ENCODE assay signal across 9 cellular contexts in genomic region chr9:114082017-114082735, GRCh38. TPM values are rescaled to one million over a fixed set of nuclear protein-coding genes. Genes with fewer than 3 reads are reported as not detected.
DNase-seq lines count a peak whose midpoint lies in the region; ATAC-seq and TF ChIP-seq lines count a peak whose summit lies in the region.
"Had no signal": no experiment of that assay in that cellular context is flagged by ENCODE, and none has a peak within 500 bp of the region (broad histone marks: within the 10 kb centered on the region; RNA-seq: fewer than 3 reads in every experiment).

No MANE protein-coding gene starts in this region.

- no peak for TF ChIP-seq EP300 in Ishikawa (IDR thresholded peaks at IDR 0.05; ENCODE audit: borderline replicate concordance)

- H3K27me3 Mint-ChIP-seq in Caco-2 (ENCODE audit: insufficient read depth, unreplicated experiment) (no peaks in the 10 kb centered on the region), naive B cell (peaks cover 4 to 6% (median 4%) of the 10 kb centered on the region in 3 donors)

- ATAC-seq in GM21423 (IDR thresholded peaks at IDR 0.05; ENCODE audit: unreplicated experiment) (peak; percentile 75), esophagus mucosa (peak; percentile 88), naive B cell (ENCODE audit: low read depth in 2 of 2) (peak; percentile 66 to 78)

- TF ChIP-seq CTCF in Caco-2 (IDR thresholded peaks at IDR 0.05; ENCODE audit: insufficient read depth in 1 of 2, low read depth in 1 of 2, low read length in 1 of 2, severe bottlenecking in 1 of 2, unreplicated experiment in 1 of 2): peak; percentile 77 to 94

- H3K9me3 ChIP-seq in Caco-2: peaks cover 6% of the 10 kb centered on the region; the same call in 1 of the 2 replicates

- intact Hi-C loops in Caco-2 (cut with micrococcal nuclease; ENCODE audit: unreplicated experiment): loop anchor here (1.0 to 5.0 kb wide), 7 partner anchors 16 to 345 kb away; partner anchors contain the start of gene COL27A1

- H3K4me1 ChIP-seq in Caco-2: peaks cover 52% of the 10 kb centered on the region

- H3K36me3 ChIP-seq in Caco-2 (ENCODE audit: control insufficient read depth, insufficient read depth, low read length): 0 out of 2 replicates have a peak, but pooled peaks cover 2% of the 10 kb centered on the region

- peaks cover 40% of the 10 kb centered on the region for H3K4me1 Mint-ChIP-seq in Caco-2 (ENCODE audit: low read depth, unreplicated experiment)
- H3K4me1 Mint-ChIP-seq in naive B cell: peaks cover 0 to 4% (median 4%) of the 10 kb centered on the region in 3 donors
- H3K4me1 Mint-ChIP-seq: activated naive CD4-positive, alpha-beta T cell treated with anti-CD3 and anti-CD28 coated beads, Interleukin-2, amount 50 U/mL, for 24 hours had no signal

- peak overlapping the region; percentile 83 for H3K27ac Mint-ChIP-seq in Caco-2 (ENCODE audit: unreplicated experiment)
- peak overlapping the region in 1 of 6 donors; percentile 71 for H3K27ac Mint-ChIP-seq in naive B cell
- H3K27ac Mint-ChIP-seq: activated naive CD4-positive, alpha-beta T cell treated with anti-CD3 and anti-CD28 coated beads, Interleukin-2, amount 50 U/mL, for 24 hours had no signal

- no TSS peak for BruUV-seq in Caco-2 (replicated peaks; lab: Mats Ljungman, UMichigan)

- POLR2A ChIA-PET in Caco-2 (lab: Charles Lee): interaction anchor here (1.2 kb wide), 1 partner anchor 17 kb away, joined by 7 read pairs; the partner anchor contains the start of gene KIF12

- H3K27me3 ChIP-seq in Caco-2 (replicated peaks; ENCODE audit: control insufficient read depth, insufficient read depth, low read length): no peaks in the 10 kb centered on the region

- H3K4me3 ChIP-seq in Caco-2 (ENCODE audit: low read depth, low read length): no peak overlapping the region

- CTCF ChIA-PET in Caco-2 (lab: Charles Lee): interaction anchor here (0.5 to 2.7 kb wide), 28 partner anchors 9 to 943 kb away, joined by 3 to 37 read pairs (median 3); partner anchors contain the start of genes COL27A1 and KIF12

- H3K36me3 Mint-ChIP-seq in Caco-2 (ENCODE audit: insufficient read depth, unreplicated experiment) (peaks cover 5% of the 10 kb centered on the region), naive B cell (peaks cover 0 to 2% of the 10 kb centered on the region in 2 donors)
- H3K36me3 Mint-ChIP-seq: activated naive CD4-positive, alpha-beta T cell treated with anti-CD3 and anti-CD28 coated beads, Interleukin-2, amount 50 U/mL, for 24 hours had no signal

- TF ChIP-seq RAD21 in Ishikawa (IDR thresholded peaks at IDR 0.05; ENCODE audit: low read depth): peak; percentile 94

- DNase-seq in Caco-2 (peak; percentile 92 to 93), OCI-M1 (lab: John Stamatoyannopoulos, UW) (peak; percentile 89), activated T-cell treated with anti-CD3 and anti-CD28 coated beads for 1 hour (ENCODE audit: low read depth) (peak; percentile 78), naive B cell (peak; percentile 60)
- peak; percentile 45 to 64 for DNase-seq in stimulated activated CD8-positive, alpha-beta memory T cell treated with anti-CD3 and anti-CD28 coated beads, Interleukin-7, amount 100 ng/mL, for 4 hours (ENCODE audit: low read depth in 2 of 2)

- H3K4me3 Mint-ChIP-seq in Caco-2 (ENCODE audit: unreplicated experiment): peak overlapping the region; percentile 31
- no peak overlapping the region for H3K4me3 Mint-ChIP-seq in naive B cell
- H3K4me3 Mint-ChIP-seq: activated naive CD4-positive, alpha-beta T cell treated with anti-CD3 and anti-CD28 coated beads, Interleukin-2, amount 50 U/mL, for 24 hours had no signal

- no peaks in the 10 kb centered on the region for H3K9me3 Mint-ChIP-seq in Caco-2 (ENCODE audit: unreplicated experiment)
- H3K9me3 Mint-ChIP-seq in naive B cell: no peaks in the 10 kb centered on the region
- H3K9me3 Mint-ChIP-seq: activated naive CD4-positive, alpha-beta T cell treated with anti-CD3 and anti-CD28 coated beads, Interleukin-2, amount 50 U/mL, for 24 hours had no signal

TF ChIP-seq in Ishikawa, 13 proteins besides CTCF, POLR2A, EP300 and RAD21:
- TF ChIP-seq ZBTB7A (IDR thresholded peaks at IDR 0.05; ENCODE audit: low read depth): no peak
- no peak for TF ChIP-seq YY1 (IDR thresholded peaks at IDR 0.05; ENCODE audit: low read depth)
- peak; percentile 35; the same call in 1 of the 2 replicates for TF ChIP-seq MAX (IDR thresholded peaks at IDR 0.05)
- TF ChIP-seq TEAD4 (IDR thresholded peaks at IDR 0.05): no peak

RNA-seq across cellular contexts. Expression of gene AMBP, which starts 4.1 kb away (rescaled TPM):
- total RNA-seq in Caco-2 (2022) (2.2 and 2.6 TPM in 2 replicates), esophagus mucosa (0.44 TPM)
- not detected for polyA plus RNA-seq in naive B cell (ENCODE audit: low read depth in 6 of 6)

RNA-seq across cellular contexts. Expression of gene KIF12, which starts 16.9 kb away (rescaled TPM):
- total RNA-seq in Caco-2 (2022) (54.6 and 55.0 TPM in 2 replicates), esophagus mucosa (0.56 TPM)
- not detected for polyA plus RNA-seq in naive B cell (ENCODE audit: low read depth in 6 of 6)

Comparison
In these comparisons a context has a peak if more than half of its experiments do, and no peak if none do; other contexts are left out.
1. RNA of gene KIF12, which starts 16.9 kb away (total RNA-seq): 54.6 to 55.0 TPM in Caco-2; 0.56 TPM in esophagus mucosa (single experiment); every median in the first group is over 10 times any median in the second.
2. Peak in every context shown above with its lines, with median percentiles within 50 percentile points of each other: DNase-seq and ATAC-seq.